In the genomic region with DNA sequence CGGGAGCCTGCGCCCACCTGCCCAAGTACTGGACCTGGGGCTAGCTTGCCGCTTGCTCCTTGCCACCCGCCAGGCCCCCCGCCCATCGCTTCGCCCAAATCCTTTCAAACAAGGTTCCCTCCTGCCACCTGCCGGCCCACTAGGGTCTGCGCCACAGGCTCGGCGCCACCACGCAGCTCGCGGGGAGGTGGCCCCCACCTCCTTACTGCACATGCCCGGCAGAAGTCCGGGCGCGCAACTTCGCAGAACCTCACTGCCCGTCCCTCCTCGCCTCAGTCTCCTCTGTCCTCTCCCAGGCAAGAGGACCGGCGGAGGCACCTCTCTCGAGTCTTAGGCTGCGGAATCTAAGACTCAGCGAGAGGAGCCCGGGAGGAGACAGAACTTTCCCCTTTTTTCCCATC, we compare ENCODE assay signal across 9 cellular contexts. TPM values are rescaled to one million over a fixed set of nuclear protein-coding genes. Genes with fewer than 3 reads are reported as not detected.
DNase-seq lines count a peak whose midpoint lies in the region; ATAC-seq, FAIRE-seq and TF ChIP-seq lines count a peak whose summit lies in the region.
"Had no signal": no experiment of that assay in that cellular context is flagged by ENCODE, and none has a peak within 500 bp of the region (broad histone marks: within the 10 kb centered on the region; RNA-seq: fewer than 3 reads in every experiment).

No MANE protein-coding gene starts in this region.

- no peak overlapping the region for H2AFZ ChIP-seq in GM12878 (ENCODE audit: control insufficient read depth, low read depth, low read length)

- RAD21 ChIA-PET in GM12878 (lab: Charles Lee; ENCODE audit: unreplicated experiment) = no interaction called here

- H3K27me3 ChIP-seq in SJSA1 (replicated peaks) (peaks cover 39% of the 10 kb centered on the region), GM12878 (replicated peaks in 1 of 2; ENCODE audit: control insufficient read depth in 2 of 2, insufficient read depth in 2 of 2, low read length in 1 of 2) (peaks cover 0 to 2% of the 10 kb centered on the region in 2 experiments; a peak in 3 of 4 replicates), uterus (no peaks in the 10 kb centered on the region)

- POLR2A ChIA-PET in GM12878 (lab: Charles Lee) = no interaction called here

- H3K27ac ChIP-seq in SJSA1 = no peak overlapping the region
- no peak overlapping the region for H3K27ac ChIP-seq in GM12878 (ENCODE audit: control insufficient read depth, insufficient read depth)
- no peak overlapping the region for H3K27ac ChIP-seq in uterus

- 0 out of 2 replicates have a peak, but pooled peaks cover 11% of the 10 kb centered on the region for H3K9me3 ChIP-seq in SJSA1 (replicated peaks)
- H3K9me3 ChIP-seq in GM12878 (replicated peaks; ENCODE audit: control insufficient read depth, insufficient read depth, low read length) = no peaks in the 10 kb centered on the region; the same call in 1 of the 3 replicates
- H3K9me3 ChIP-seq in uterus = no peaks in the 10 kb centered on the region

- FAIRE-seq in GM12878 (lab: Jason Lieb, UNC) = no peak
- FAIRE-seq: colon had no signal

- DNase-seq in activated CD4-positive, CD25-positive, alpha-beta regulatory T cell (lab: John Stamatoyannopoulos, UW) = no peak
- DNase-seq in SJSA1 (ENCODE audit: low read depth in 1 of 2, low spot score in 2 of 2) (peak; percentile 67 to 72), GM12878 (ENCODE audit: low read depth, low spot score) (no peak), kidney tubule cell (ENCODE audit: low spot score) (peak; percentile 32), uterus (no peak)
- DNase-seq in stimulated activated naive CD8-positive, alpha-beta T cell treated with anti-CD3 and anti-CD28 coated beads, Interleukin-15, Interleukin-2, amounts not matched to agents 100 U/mL and 50 U/mL, for 24 hours = peak; percentile 54

- TF ChIP-seq RAD21 in GM12878 (IDR thresholded peaks at IDR 0.05; ENCODE audit: insufficient read depth, low read depth, low read length) = peak; percentile 30; the same call in 1 of the 2 replicates

- CTCF ChIA-PET in GM12878 (lab: Yijun Ruan, JAX) = interaction anchor here (0.9 kb wide), 1 partner anchor 11 kb away, joined by 3 read pairs; no protein-coding TSS in a partner anchor

- no peaks in the 10 kb centered on the region for H3K36me3 ChIP-seq in SJSA1
- H3K36me3 ChIP-seq in GM12878 (ENCODE audit: control insufficient read depth in 2 of 2, insufficient read depth in 2 of 2, low read length in 1 of 2) = no peaks in the 10 kb centered on the region; a peak in 1 of 4 replicates
- H3K36me3 ChIP-seq in uterus = no peaks in the 10 kb centered on the region

- BruUV-seq in GM12878 (replicated peaks; lab: Mats Ljungman, UMichigan) = no TSS peak

- TF ChIP-seq EP300 in GM12878 (IDR thresholded peaks at IDR 0.05; ENCODE audit: borderline replicate concordance in 1 of 2, control insufficient read depth in 1 of 2, low read depth in 2 of 2, low read length in 2 of 2) = no peak

- H4K20me1 ChIP-seq in GM12878 (ENCODE audit: control insufficient read depth, insufficient read depth) = no peaks in the 10 kb centered on the region

- SMC1A ChIA-PET in GM12878 (lab: Charles Lee; ENCODE audit: uncharacterized antibody, unreplicated experiment) = no interaction called here

- intact Hi-C loops in GM12878 (cut with micrococcal nuclease; ENCODE audit: unreplicated experiment) = loop anchor here (5.0 kb wide), 1 partner anchor 607 kb away; no protein-coding TSS in a partner anchor
- intact Hi-C loops in uterus (cut with DNase I; ENCODE audit: low total_unique reads) = no loop called here

- in situ Hi-C loops in GM12878 (cut with MboI) = no loop called here

- TF ChIP-seq CTCF in GM12878 (IDR thresholded peaks at IDR 0.05 in 2 of 3, conservative IDR thresholded peaks at IDR 0.05 in 1 of 3; ENCODE audit: control insufficient read depth in 2 of 3, extremely low read depth in 1 of 3, insufficient read depth in 1 of 3, low read depth in 3 of 3, low read length in 3 of 3) (peak; percentile 22 to 45 (median 40); a peak in 4 of 6 replicates), uterus (IDR thresholded peaks at IDR 0.05) (peak in 2 of 4 experiments; percentile 28 to 35)

- H3K4me2 ChIP-seq in GM12878 (ENCODE audit: control insufficient read depth, insufficient read depth) = no peak overlapping the region

- 60% methylated on average over 24 of the region's 27 CpGs for WGBS in GM12878 (ENCODE audit: insufficient coverage, insufficient replicate concordance, low lambda C conversion rate, missing lambda C conversion rate)

- ATAC-seq in activated CD4-positive, CD25-positive, alpha-beta regulatory T cell treated with anti-CD3 and anti-CD28 coated beads, Interleukin-2, amount 50 U/mL, for 24 hours = peak; percentile 36 to 46
- ATAC-seq in GM12878 (peak; percentile 66), HG02973 (IDR thresholded peaks at IDR 0.05; ENCODE audit: unreplicated experiment) (no peak)
- ATAC-seq in stimulated activated naive CD8-positive, alpha-beta T cell treated with anti-CD3 and anti-CD28 coated beads, Interleukin-15, Interleukin-2, amounts not matched to agents 100 U/mL and 50 U/mL, for 24 hours = peak; percentile 51

- H3K4me3 ChIP-seq in SJSA1 = peak overlapping the region; percentile 29
- no peak overlapping the region for H3K4me3 ChIP-seq in GM12878
- no peak overlapping the region for H3K4me3 ChIP-seq in uterus

- H3K4me1 ChIP-seq in SJSA1 (replicated peaks) = peaks cover 18% of the 10 kb centered on the region
- H3K4me1 ChIP-seq in GM12878 (ENCODE audit: control insufficient read depth, insufficient read depth, low read length) = no peaks in the 10 kb centered on the region
- no peaks in the 10 kb centered on the region for H3K4me1 ChIP-seq in uterus

- no peak for TF ChIP-seq POLR2A in GM12878 (IDR thresholded peaks at IDR 0.05; ENCODE audit: low read depth, low read length)
- no peak for TF ChIP-seq POLR2A in uterus (IDR thresholded peaks at IDR 0.05)

- no peak overlapping the region for H3K9ac ChIP-seq in GM12878 (ENCODE audit: control insufficient read depth, insufficient read depth, low read length)

- no peaks in the 10 kb centered on the region for H3K79me2 ChIP-seq in GM12878 (ENCODE audit: control insufficient read depth, insufficient read depth, low read length)

TF ChIP-seq in GM12878, 131 proteins besides CTCF, POLR2A, EP300 and RAD21:
- TF ChIP-seq SMC3 (IDR thresholded peaks at IDR 0.05; ENCODE audit: borderline replicate concordance, low read length) (peak; percentile 33; the same call in 1 of the 2 replicates), PML (IDR thresholded peaks at IDR 0.05; ENCODE audit: low read length) (no peak), TARDBP (IDR thresholded peaks at IDR 0.05; ENCODE audit: borderline replicate concordance) (no peak)

RNA-seq across cellular contexts. Expression of a gene that starts 11.2 kb away (rescaled TPM):
- total RNA-seq in SJSA1 (2014; rRNA removed; shearing (Covaris generic)) = not detected in 2 replicates
- 7.0 and 8.7 TPM in 2 replicates for total RNA-seq in GM12878 (2013; cell fraction: nucleolus; rRNA removed)
- 1.9 and 2.1 TPM in 2 replicates for total RNA-seq in GM12878 (2014; rRNA removed)
- 0.74 and 0.85 TPM in 2 replicates for total RNA-seq in GM12878 (2014; rRNA removed; fragmentation: Illumina TruSeq; extraction: Trizol)
- total RNA-seq in GM12878 (2021) = 1.6 and 2.6 TPM in 2 replicates
- polyA plus RNA-seq in GM12878 (2011; ENCODE audit: low read depth) = 0.31 TPM
- polyA plus RNA-seq in GM12878 (2011; rRNA removed) = 0.85 and 0.99 TPM in 2 replicates
- polyA plus RNA-seq in GM12878 (2011; cell fraction: cytosol; rRNA removed) = 0.99 and 1.7 TPM in 2 replicates
- 3.7 and 4.7 TPM in 2 replicates for polyA plus RNA-seq in GM12878 (2011; cell fraction: nucleus; rRNA removed)
- 0.45 and 0.58 TPM in 2 replicates for polyA plus RNA-seq in GM12878 (2012)
- 0.36 and 0.66 TPM in 2 replicates for polyA plus RNA-seq in GM12878 (2014; fragmentation: Illumina TruSeq; extraction: Trizol)
- polyA plus RNA-seq in GM12878 (2014; fragmentation: Nextera tagmentation; extraction: Ambion mirVana) = under 1 TPM; 0.06 to 0.35 TPM
- polyA plus RNA-seq in GM12878 (2014; rRNA removed) = 1.7 and 2.1 TPM in 2 replicates
- 1 to 10 TPM; 1.4 to 2.7 TPM for polyA plus RNA-seq in GM12878 (2016; fragmentation: Nextera tagmentation; extraction: Ambion mirVana)
- 0.46 and 1.2 TPM in 2 replicates for polyA minus RNA-seq in GM12878 (2011; rRNA and poly(A)+ RNA removed)
- 0.62 and 0.67 TPM in 2 replicates for polyA minus RNA-seq in GM12878 (2011; cell fraction: cytosol; rRNA and poly(A)+ RNA removed)
- polyA minus RNA-seq in GM12878 (2011; cell fraction: nucleus; rRNA and poly(A)+ RNA removed) = 2.5 and 5.3 TPM in 2 replicates
- total RNA-seq in uterus = 1 to 10 TPM in 2 of 4 donors, under 1 TPM in 1, not detected in 1; 0.77 to 3.4 (median 1.2) TPM

RNA-seq across cellular contexts. Expression of a gene that starts 13.0 kb away (rescaled TPM):
- 726 and 1,015 TPM in 2 replicates for total RNA-seq in SJSA1 (2014; rRNA removed; shearing (Covaris generic))
- 232 and 244 TPM in 2 replicates for total RNA-seq in GM12878 (2013; cell fraction: nucleolus; rRNA removed)
- total RNA-seq in GM12878 (2014; rRNA removed) (399 and 405 TPM in 2 replicates), GM12878 (2014; rRNA removed; fragmentation: Illumina TruSeq; extraction: Trizol) (368 and 389 TPM in 2 replicates), GM12878 (2021) (792 and 818 TPM in 2 replicates), uterus (100 to 1,000 TPM; 281 to 822 (median 446) TPM)
- 423 TPM for polyA plus RNA-seq in GM12878 (2011; ENCODE audit: low read depth)
- polyA plus RNA-seq in GM12878 (2011; rRNA removed) (449 and 706 TPM in 2 replicates), GM12878 (2014; fragmentation: Illumina TruSeq; extraction: Trizol) (838 and 950 TPM in 2 replicates), GM12878 (2014; fragmentation: Nextera tagmentation; extraction: Ambion mirVana) (100 to 1,000 TPM; 242 to 344 TPM), GM12878 (2014; rRNA removed) (625 and 680 TPM in 2 replicates), GM12878 (2016; fragmentation: Nextera tagmentation; extraction: Ambion mirVana) (100 to 1,000 TPM; 209 to 261 TPM)
- 1,135 and 2,097 TPM in 2 replicates for polyA plus RNA-seq in GM12878 (2011; cell fraction: cytosol; rRNA removed)
- polyA plus RNA-seq in GM12878 (2011; cell fraction: nucleus; rRNA removed) = 809 and 1,021 TPM in 2 replicates
- 750 and 915 TPM in 2 replicates for polyA plus RNA-seq in GM12878 (2012)
- polyA minus RNA-seq in GM12878 (2011; rRNA and poly(A)+ RNA removed) = 1,102 and 1,227 TPM in 2 replicates
- polyA minus RNA-seq in GM12878 (2011; cell fraction: cytosol; rRNA and poly(A)+ RNA removed) = 416 and 532 TPM in 2 replicates
- 176 and 287 TPM in 2 replicates for polyA minus RNA-seq in GM12878 (2011; cell fraction: nucleus; rRNA and poly(A)+ RNA removed)

Comparison
In these comparisons a context has a peak if more than half of its experiments do, and no peak if none do; other contexts are left out.
1. DNase-seq: peak in SJSA1 (2 of 2), kidney tubule cell (single experiment) and stimulated activated naive CD8-positive, alpha-beta T cell treated with anti-CD3 and anti-CD28 coated beads, Interleukin-15, Interleukin-2, amounts not matched to agents 100 U/mL and 50 U/mL, for 24 hours (single experiment); none in activated CD4-positive, CD25-positive, alpha-beta regulatory T cell (0 of 4), GM12878 (single experiment) and uterus (0 of 2).